Comparison of ENCODE assay signal across 8 cellular contexts in the genomic region with DNA sequence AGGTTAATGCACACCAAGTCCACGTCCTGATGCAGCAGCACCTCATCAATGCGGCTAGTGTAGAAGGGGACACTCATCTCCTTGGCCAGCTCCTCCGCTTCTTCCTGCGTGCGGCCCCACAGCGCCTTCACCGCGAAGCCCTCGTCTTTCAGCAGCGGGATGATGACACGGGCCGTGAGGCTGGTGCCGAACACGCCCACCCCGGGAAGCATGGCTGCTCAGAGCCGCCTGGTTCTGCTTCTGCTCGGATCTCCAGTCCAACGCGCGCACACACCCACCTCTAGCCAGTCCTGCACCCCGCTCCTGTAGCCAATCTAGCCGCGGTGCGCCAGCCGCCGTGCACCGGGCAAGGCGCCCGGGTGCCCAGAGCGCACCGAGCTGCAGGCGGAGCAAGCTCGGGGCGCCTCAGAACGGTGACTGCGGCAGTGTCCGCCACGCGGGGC. TPM values are rescaled to one million over a fixed set of nuclear protein-coding genes. Genes with fewer than 3 reads are reported as not detected.
DNase-seq lines count a peak whose midpoint lies in the region; ATAC-seq and TF ChIP-seq lines count a peak whose summit lies in the region.

No MANE protein-coding gene starts in this region.

- H3K27ac ChIP-seq in coronary artery, result peak overlapping the region; percentile 90 to 93
- peak overlapping the region; percentile 88 to 96 (median 90) for H3K27ac ChIP-seq in right lobe of liver

- DNase-seq in NCI-H1436 (lab: John Stamatoyannopoulos, UW), result peak; percentile 14
- no peak for DNase-seq in NCI-H1436 treated with DMSO at 0.1 percent for 48 hours (lab: John Stamatoyannopoulos, UW)
- peak; percentile 45 for DNase-seq in NCI-H2029 (lab: John Stamatoyannopoulos, UW)
- peak; percentile 40 for DNase-seq in activated CD4-positive, alpha-beta T cell treated with anti-CD3 and anti-CD28 coated beads for 1 hour
- DNase-seq in coronary artery (ENCODE audit: low spot score), result peak; percentile 80
- peak; percentile 64 to 79 (median 74) for DNase-seq in right lobe of liver
- peak; percentile 40 to 54 for DNase-seq in stimulated activated CD4-positive, alpha-beta T cell treated with anti-CD3 and anti-CD28 coated beads, Interleukin-4, amount 100 ng/mL, for 48 hours (ENCODE audit: low read depth in 2 of 2)

- intact Hi-C loops in right lobe of liver (cut with DNase I), result loop anchor here (10.0 kb wide), 2 partner anchors 72 to 88 kb away; partner anchors contain the start of gene SIRT5 (in 1 of the 2)

- TF ChIP-seq CTCF in coronary artery (IDR thresholded peaks at IDR 0.05), result no peak
- TF ChIP-seq CTCF in right lobe of liver (IDR thresholded peaks at IDR 0.05), result no peak

- no peaks in the 10 kb centered on the region for H3K27me3 ChIP-seq in right lobe of liver

- TF ChIP-seq POLR2A in right lobe of liver (IDR thresholded peaks at IDR 0.05), result no peak

- peaks cover 0 to 28% (median 5%) of the 10 kb centered on the region in 4 donors for H3K4me1 ChIP-seq in right lobe of liver

- no CpG with 5 or more reads among the region's 39 CpGs for WGBS in right lobe of liver (ENCODE audit: insufficient coverage, low coverage, low lambda C conversion rate, missing lambda C conversion rate)

- no peaks in the 10 kb centered on the region for H3K36me3 ChIP-seq in right lobe of liver

- ATAC-seq in HG02678 (IDR thresholded peaks at IDR 0.05; ENCODE audit: unreplicated experiment) (peak; percentile 23), right lobe of liver (peak; percentile 18 to 48 (median 42))

- H3K9me3 ChIP-seq in right lobe of liver, result no peaks in the 10 kb centered on the region

- peak overlapping the region; percentile 82 for H3K4me3 ChIP-seq in coronary artery
- H3K4me3 ChIP-seq in right lobe of liver, result peak overlapping the region; percentile 68 to 89 (median 86)

RNA-seq across cellular contexts. Expression of gene GFOD1, which starts 0.7 kb away (rescaled TPM):
- 1 to 10 TPM; 5.4 to 8.5 (median 7.5) TPM for total RNA-seq in right lobe of liver
